In the genomic region with DNA sequence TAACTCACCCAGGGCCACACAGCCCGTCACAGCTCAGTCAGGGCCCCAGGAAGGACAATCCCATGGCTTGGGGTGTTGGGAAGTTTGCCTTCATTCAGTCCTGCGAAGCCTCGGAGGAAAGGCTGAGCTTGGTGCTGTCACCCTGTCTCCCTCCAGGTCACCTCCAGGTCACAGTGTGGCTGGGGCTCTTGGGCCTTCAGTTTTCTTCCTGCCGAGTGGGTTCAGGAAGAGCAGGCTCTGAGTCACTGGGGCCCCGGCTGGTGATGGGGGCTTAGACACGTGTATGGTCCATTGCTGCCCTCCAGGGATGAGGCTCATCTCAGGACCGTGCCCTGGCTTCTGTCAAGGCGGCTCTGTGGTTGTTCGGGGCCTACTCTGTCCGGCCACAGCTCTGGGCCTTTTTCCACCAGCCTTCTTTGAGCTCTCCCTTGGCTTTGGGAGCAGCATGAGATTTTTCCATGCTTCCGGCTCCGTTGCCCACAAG, we compare ENCODE assay signal across 22 cellular contexts.
"Had no signal": no experiment of that assay in that cellular context is flagged by ENCODE, and none has a peak within 500 bp of the region (broad histone marks: within the 10 kb centered on the region; RNA-seq: fewer than 3 reads in every experiment).

No MANE protein-coding gene starts in this region.

- FAIRE-seq: endometrium, frontal cortex, pancreas had no signal

- H3K9me3 Mint-ChIP-seq: activated B cell treated with CpG ODN at 0.5 μM for 24 hours; activated CD4-positive, alpha-beta memory T cell treated with anti-CD3 and anti-CD28 coated beads for 36 hours; activated T-helper 17 cell treated with anti-CD3 and anti-CD28 coated beads, Interleukin-2, amount 50 U/mL, for 72 hours; immature natural killer cell; stimulated activated memory B cell treated with anti-CD40 and anti-IgM and Interleukin-4, amounts not matched to agents 10 μg/mL and 1 μg/mL and 100 μg/mL, for 72 hours had no signal

- H3K4me3 Mint-ChIP-seq: activated B cell treated with CpG ODN at 0.5 μM for 24 hours; activated CD4-positive, alpha-beta memory T cell treated with anti-CD3 and anti-CD28 coated beads for 36 hours; activated T-helper 17 cell treated with anti-CD3 and anti-CD28 coated beads, Interleukin-2, amount 50 U/mL, for 72 hours; immature natural killer cell; naive thymus-derived CD8-positive, alpha-beta T cell; stimulated activated memory B cell treated with anti-CD40 and anti-IgM and Interleukin-4, amounts not matched to agents 10 μg/mL and 1 μg/mL and 100 μg/mL, for 72 hours; type B pancreatic cell had no signal

- H3K36me3 ChIP-seq: brain microvascular endothelial cell, heart left ventricle, pancreas had no signal

- H3K4me1 Mint-ChIP-seq: activated B cell treated with CpG ODN at 0.5 μM for 24 hours; activated T-helper 17 cell treated with anti-CD3 and anti-CD28 coated beads, Interleukin-2, amount 50 U/mL, for 72 hours; immature natural killer cell; stimulated activated memory B cell treated with anti-CD40 and anti-IgM and Interleukin-4, amounts not matched to agents 10 μg/mL and 1 μg/mL and 100 μg/mL, for 72 hours had no signal

- H3K27ac Mint-ChIP-seq: activated B cell treated with CpG ODN at 0.5 μM for 24 hours; activated CD4-positive, alpha-beta memory T cell treated with anti-CD3 and anti-CD28 coated beads for 36 hours; activated T-helper 17 cell treated with anti-CD3 and anti-CD28 coated beads, Interleukin-2, amount 50 U/mL, for 72 hours; immature natural killer cell; naive thymus-derived CD8-positive, alpha-beta T cell; stimulated activated memory B cell treated with anti-CD40 and anti-IgM and Interleukin-4, amounts not matched to agents 10 μg/mL and 1 μg/mL and 100 μg/mL, for 72 hours; type B pancreatic cell had no signal

- ATAC-seq: activated T-helper 17 cell treated with anti-CD3 and anti-CD28 coated beads, Interleukin-2, amount 50 U/mL, for 72 hours; naive thymus-derived CD8-positive, alpha-beta T cell; pancreas; sciatic nerve; stimulated activated memory B cell treated with anti-CD40 and anti-IgM and Interleukin-4, amounts not matched to agents 10 μg/mL and 1 μg/mL and 100 μg/mL, for 72 hours had no signal

- H3K4me3 ChIP-seq: coronary artery, heart left ventricle, pancreas, testis had no signal

- H3K27ac ChIP-seq: brain microvascular endothelial cell, coronary artery, heart left ventricle, pancreas had no signal

- H3K9me3 ChIP-seq: pancreas, testis had no signal

- DNase-seq: activated B cell treated with CpG ODN at 0.5 μM for 24 hours; activated CD4-positive, alpha-beta memory T cell treated with anti-CD3 and anti-CD28 coated beads for 36 hours; activated CD4-positive, alpha-beta T cell treated with anti-CD3 and anti-CD28 coated beads for 4 hours; activated naive CD4-positive, alpha-beta T cell treated with Interleukin-2 at 50 U/mL for 16 hours; brain microvascular endothelial cell; central memory CD4-positive, alpha-beta T cell; erythroblast; heart left ventricle; immature natural killer cell; left ventricle myocardium superior; mesendoderm; naive thymus-derived CD8-positive, alpha-beta T cell; stimulated activated CD4-positive, alpha-beta T cell treated with anti-CD3 and anti-CD28 coated beads, Interleukin-4, amount 100 ng/mL, for 4 hours; testis had no signal

- H3K27me3 ChIP-seq: brain microvascular endothelial cell, heart left ventricle, pancreas, testis had no signal

- H3K36me3 Mint-ChIP-seq: activated CD4-positive, alpha-beta memory T cell treated with anti-CD3 and anti-CD28 coated beads for 36 hours; immature natural killer cell; naive thymus-derived CD8-positive, alpha-beta T cell; stimulated activated memory B cell treated with anti-CD40 and anti-IgM and Interleukin-4, amounts not matched to agents 10 μg/mL and 1 μg/mL and 100 μg/mL, for 72 hours; type B pancreatic cell had no signal
